In the genomic region with DNA sequence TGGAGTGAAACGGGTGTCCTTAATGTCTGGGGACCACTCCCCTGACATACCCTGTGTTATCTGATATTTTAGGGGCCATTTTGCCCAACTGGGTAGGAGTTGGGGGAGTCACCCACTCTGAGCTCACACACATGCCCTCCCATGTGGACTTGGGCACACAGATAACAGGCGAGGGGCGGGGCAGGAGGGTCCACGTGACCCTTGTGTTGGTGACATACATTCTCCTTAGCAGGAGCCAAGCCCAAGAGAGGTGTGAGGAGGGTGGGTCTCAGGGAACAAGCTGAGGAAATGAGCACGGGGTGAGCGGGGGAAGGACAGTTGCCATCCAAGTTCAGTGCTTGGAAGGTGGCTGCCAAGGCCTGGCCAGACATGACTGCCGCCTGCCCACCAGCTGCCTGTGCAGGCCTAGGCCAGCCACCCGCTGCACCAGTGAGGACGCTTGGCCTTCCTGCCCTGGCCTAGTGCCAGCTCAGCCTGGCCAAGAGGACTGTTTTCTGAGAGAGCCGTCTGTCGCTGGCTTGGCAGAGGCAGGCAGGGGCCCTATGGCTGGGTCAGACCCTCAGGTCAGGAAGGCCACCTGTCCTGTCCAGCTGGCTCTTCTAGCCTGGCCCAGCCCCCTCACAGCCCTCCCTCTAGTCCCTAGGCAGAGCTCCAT, we compare ENCODE assay signal across 12 cellular contexts. TPM values are rescaled to one million over a fixed set of nuclear protein-coding genes. Genes with fewer than 3 reads are reported as not detected.
DNase-seq lines count a peak whose midpoint lies in the region; ATAC-seq and TF ChIP-seq lines count a peak whose summit lies in the region.
"Had no signal": no experiment of that assay in that cellular context is flagged by ENCODE, and none has a peak within 500 bp of the region (broad histone marks: within the 10 kb centered on the region; RNA-seq: fewer than 3 reads in every experiment).

No MANE protein-coding gene starts in this region.

- peaks cover 18 to 23% of the 10 kb centered on the region in 2 donors for H3K4me1 ChIP-seq in gastrocnemius medialis

- no peaks in the 10 kb centered on the region for H3K36me3 Mint-ChIP-seq in natural killer cell
- H3K36me3 Mint-ChIP-seq: CD4-positive, CD25-positive, alpha-beta regulatory T cell had no signal

- H3K27me3 ChIP-seq in WERI-Rb-1 (ENCODE audit: insufficient read depth, low read depth, severe bottlenecking) (no peaks in the 10 kb centered on the region), gastrocnemius medialis (no peaks in the 10 kb centered on the region)

- H3K4me1 Mint-ChIP-seq in natural killer cell = peaks cover 16 to 28% of the 10 kb centered on the region in 2 donors

- H3K9me3 Mint-ChIP-seq in natural killer cell = no peaks in the 10 kb centered on the region
- H3K9me3 Mint-ChIP-seq: CD4-positive, CD25-positive, alpha-beta regulatory T cell; T-helper 1 cell treated with Interleukin-12 subunit alpha and Interleukin-12 subunit beta and Interleukin-4 antibody, amounts not matched to agents 30 μg/mL and 1 μg/mL, for 36 hours had no signal

- no peak for TF ChIP-seq RAD21 in Ishikawa (IDR thresholded peaks at IDR 0.05; ENCODE audit: low read depth)

- no peaks in the 10 kb centered on the region for H3K27me3 Mint-ChIP-seq in natural killer cell (ENCODE audit: low read depth in 2 of 2)
- H3K27me3 Mint-ChIP-seq: CD4-positive, CD25-positive, alpha-beta regulatory T cell had no signal

- intact Hi-C loops in left ventricle myocardium superior (cut with micrococcal nuclease) = no loop called here
- intact Hi-C loops in gastrocnemius medialis (cut with DNase I; ENCODE audit: low total_unique reads) = no loop called here
- intact Hi-C loops in natural killer cell (cut with micrococcal nuclease) = no loop called here

- ATAC-seq in left ventricle myocardium superior (peak; percentile 87), gastrocnemius medialis (peak; percentile 54 to 56), HG03432 (IDR thresholded peaks at IDR 0.05; ENCODE audit: unreplicated experiment) (no peak), HG03460 (IDR thresholded peaks at IDR 0.05; ENCODE audit: unreplicated experiment) (no peak), natural killer cell (no peak)

- no peak for TF ChIP-seq EP300 in Ishikawa (IDR thresholded peaks at IDR 0.05; ENCODE audit: borderline replicate concordance)

- H3K36me3 ChIP-seq in WERI-Rb-1 (no peaks in the 10 kb centered on the region), gastrocnemius medialis (no peaks in the 10 kb centered on the region)

- TF ChIP-seq CTCF in WERI-Rb-1 (IDR thresholded peaks at IDR 0.05; ENCODE audit: low read depth, low read length) = no peak
- TF ChIP-seq CTCF in gastrocnemius medialis (IDR thresholded peaks at IDR 0.05 in 4 of 5, conservative IDR thresholded peaks at IDR 0.05 in 1 of 5) = no peak
- TF ChIP-seq CTCF in natural killer cell (IDR thresholded peaks at IDR 0.05) = no peak

- DNase-seq in WERI-Rb-1 (peak; percentile 39), left ventricle myocardium superior (peak; percentile 88), gastrocnemius medialis (peak; percentile 31 to 68), iPS-NIHi11 (ENCODE audit: low spot score) (no peak), natural killer cell (no peak)
- DNase-seq: activated effector memory CD4-positive, alpha-beta T cell treated with anti-CD3 and anti-CD28 coated beads, Interleukin-2, amount 50 U/mL, for 16 hours; CD4-positive, CD25-positive, alpha-beta regulatory T cell; mesendoderm had no signal

- no peak overlapping the region for H3K27ac Mint-ChIP-seq in natural killer cell
- H3K27ac Mint-ChIP-seq: T-helper 1 cell treated with Interleukin-12 subunit alpha and Interleukin-12 subunit beta and Interleukin-4 antibody, amounts not matched to agents 30 μg/mL and 1 μg/mL, for 36 hours had no signal

- no peak overlapping the region for H3K4me3 Mint-ChIP-seq in natural killer cell
- H3K4me3 Mint-ChIP-seq: CD4-positive, CD25-positive, alpha-beta regulatory T cell; T-helper 1 cell treated with Interleukin-12 subunit alpha and Interleukin-12 subunit beta and Interleukin-4 antibody, amounts not matched to agents 30 μg/mL and 1 μg/mL, for 36 hours had no signal

- H3K9me3 ChIP-seq in WERI-Rb-1 (ENCODE audit: severe bottlenecking) (no peaks in the 10 kb centered on the region), gastrocnemius medialis (no peaks in the 10 kb centered on the region)

- H3K4me3 ChIP-seq in WERI-Rb-1 (ENCODE audit: low read depth, low read length) (no peak overlapping the region), gastrocnemius medialis (no peak overlapping the region)

- H3K27ac ChIP-seq in WERI-Rb-1 = peak overlapping the region; percentile 48
- peak overlapping the region; percentile 13 to 65 (median 46) for H3K27ac ChIP-seq in gastrocnemius medialis

- no peak for TF ChIP-seq POLR2A in gastrocnemius medialis (IDR thresholded peaks at IDR 0.05)

- in situ Hi-C loops in gastrocnemius medialis (cut with MboI; ENCODE audit: low sequenced_read_pairs in 4 of 4) = no loop called here

TF ChIP-seq in Ishikawa, 13 proteins besides CTCF, POLR2A, EP300 and RAD21:
- TF ChIP-seq YY1 (IDR thresholded peaks at IDR 0.05; ENCODE audit: low read depth) (no peak), TAF1 (IDR thresholded peaks at IDR 0.05; ENCODE audit: low read depth) (no peak), NFIC (IDR thresholded peaks at IDR 0.05) (peak; percentile 65)

RNA-seq across cellular contexts. Expression of gene TMEM115, which starts 31.3 kb away (rescaled TPM):
- total RNA-seq in left ventricle myocardium superior (27.4 TPM), gastrocnemius medialis (10 to 100 TPM; 26.9 to 57.8 (median 42.3) TPM), natural killer cell (10 to 100 TPM; 15.3 to 24.3 (median 22.7) TPM)

RNA-seq across cellular contexts. Expression of gene CYB561D2, which starts 40.0 kb away (rescaled TPM):
- total RNA-seq in left ventricle myocardium superior = 5.2 TPM
- 10 to 100 TPM; 13.3 to 19.9 (median 17.8) TPM for total RNA-seq in gastrocnemius medialis
- total RNA-seq in natural killer cell = 10 to 100 TPM; 39.6 to 54.0 (median 50.5) TPM

RNA-seq across cellular contexts. Expression of gene NPRL2, which starts 40.1 kb away (rescaled TPM):
- total RNA-seq in left ventricle myocardium superior (16.8 TPM), gastrocnemius medialis (10 to 100 TPM; 14.1 to 26.2 (median 23.1) TPM), natural killer cell (10 to 100 TPM; 78.9 to 87.6 (median 80.9) TPM)

RNA-seq across cellular contexts. Expression of gene ZMYND10, which starts 45.1 kb away (rescaled TPM):
- total RNA-seq in left ventricle myocardium superior = 0.07 TPM
- 1 to 10 TPM in 1 of 4 donors, not detected in 3; 3.0 TPM for total RNA-seq in gastrocnemius medialis
- total RNA-seq in natural killer cell = 1 to 10 TPM; 3.0 to 6.3 (median 3.5) TPM

RNA-seq across cellular contexts. Expression of gene RASSF1, which starts 50.0 kb away (rescaled TPM):
- 10.5 TPM for total RNA-seq in left ventricle myocardium superior
- 10 to 100 TPM; 13.3 to 22.5 (median 18.0) TPM for total RNA-seq in gastrocnemius medialis
- total RNA-seq in natural killer cell = 100 to 1,000 TPM; 298 to 329 (median 305) TPM

Comparison
In these comparisons a context has a peak if more than half of its experiments do, and no peak if none do; other contexts are left out.
1. DNase-seq: peak in WERI-Rb-1 (single experiment), left ventricle myocardium superior (single experiment) and gastrocnemius medialis (2 of 2); none in iPS-NIHi11 (single experiment) and natural killer cell (single experiment).
2. ATAC-seq: peak in left ventricle myocardium superior (single experiment) and gastrocnemius medialis (2 of 2); none in HG03432 (single experiment), HG03460 (single experiment) and natural killer cell (0 of 3).